21 cellular contexts compared by ENCODE assay signal in genomic region chrX:143461616-143462015, GRCh38. TPM values are rescaled to one million over a fixed set of nuclear protein-coding genes. Genes with fewer than 3 reads are reported as not detected.
DNase-seq lines count a peak whose midpoint lies in the region; TF ChIP-seq lines count a peak whose summit lies in the region.
"Had no signal": no experiment of that assay in that cellular context is flagged by ENCODE, and none has a peak within 500 bp of the region (broad histone marks: within the 10 kb centered on the region; RNA-seq: fewer than 3 reads in every experiment).

No MANE protein-coding gene starts in this region.

- intact Hi-C loops in ovary (cut with DNase I) (loop anchor here in 1 of 4 donors (10.0 kb wide), 1 partner anchor 667 kb away; no protein-coding TSS in a partner anchor), adrenal gland (cut with DNase I) (no loop called here)

- H3K9me3 ChIP-seq in ovary = no peaks in the 10 kb centered on the region
- no peaks in the 10 kb centered on the region for H3K9me3 ChIP-seq in adrenal gland (replicated peaks in 1 of 3)
- H3K9me3 ChIP-seq: A549 had no signal

- TF ChIP-seq CTCF in epithelial cell of proximal tubule (conservative IDR thresholded peaks at IDR 0.05; ENCODE audit: low read depth, low read length) (peak; percentile 9), ovary (IDR thresholded peaks at IDR 0.05) (no peak), adrenal gland (IDR thresholded peaks at IDR 0.05) (no peak), brain microvascular endothelial cell (IDR thresholded peaks at IDR 0.05; ENCODE audit: low read depth, low read length, missing control alignments) (no peak)

- TF ChIP-seq EP300 in ovary (IDR thresholded peaks at IDR 0.05) = no peak

- H3K36me3 ChIP-seq in ovary (no peaks in the 10 kb centered on the region), adrenal gland (replicated peaks in 1 of 2) (no peaks in the 10 kb centered on the region), brain microvascular endothelial cell (replicated peaks) (no peaks in the 10 kb centered on the region)

- in situ Hi-C loops in brain microvascular endothelial cell (cut with HindIII; ENCODE audit: low pct_ligation_motif_present, low sequenced_read_pairs) = no loop called here

- peak; percentile 31 for DNase-seq in NCI-H748 (lab: John Stamatoyannopoulos, UW; ENCODE audit: unreplicated experiment)
- no peak for DNase-seq in NCI-H748 treated with DMSO at 0.1 percent for 48 hours (lab: John Stamatoyannopoulos, UW)
- DNase-seq in epithelial cell of proximal tubule (ENCODE audit: low read depth) = no peak
- DNase-seq in left kidney (ENCODE audit: low read depth, low spot score) = peak; percentile 85
- no peak for DNase-seq in ovary
- no peak for DNase-seq in adrenal gland
- no peak for DNase-seq in brain microvascular endothelial cell
- DNase-seq: AML-193; CD4-positive, alpha-beta T cell; DMS153; DMS79; GDM1; GOT3; H7; HFFc6 had no signal

- no peak for TF ChIP-seq POLR2A in ovary (IDR thresholded peaks at IDR 0.05)
- no peak for TF ChIP-seq POLR2A in adrenal gland (IDR thresholded peaks at IDR 0.05)

- no peak overlapping the region for H3K4me3 ChIP-seq in epithelial cell of proximal tubule (ENCODE audit: low read depth, low read length)
- no peak overlapping the region for H3K4me3 ChIP-seq in ovary
- H3K4me3 ChIP-seq in adrenal gland = no peak overlapping the region
- H3K4me3 ChIP-seq in brain microvascular endothelial cell (ENCODE audit: low read depth, low read length) = no peak overlapping the region
- H3K4me3 ChIP-seq: A549 had no signal

- no peak overlapping the region for H3K27ac ChIP-seq in ovary
- no peak overlapping the region for H3K27ac ChIP-seq in adrenal gland
- no peak overlapping the region for H3K27ac ChIP-seq in brain microvascular endothelial cell
- H3K27ac ChIP-seq: 22Rv1, A549, C4-2B had no signal

- H3K4me1 ChIP-seq in ovary (ENCODE audit: insufficient read depth) (no peaks in the 10 kb centered on the region), adrenal gland (replicated peaks in 1 of 2) (no peaks in the 10 kb centered on the region)
- H3K4me1 ChIP-seq: A549 had no signal

- WGBS in ovary, 3 donors = 64 to 70% (median 67%) methylated on average over 3 of the region's 3 CpGs
- 86 to 97% (median 89%) methylated on average over 3 of the region's 3 CpGs for WGBS in adrenal gland, 4 donors

- H3K27me3 ChIP-seq in ovary (no peaks in the 10 kb centered on the region), adrenal gland (no peaks in the 10 kb centered on the region), brain microvascular endothelial cell (replicated peaks) (no peaks in the 10 kb centered on the region)

RNA-seq across cellular contexts. Expression of gene SPANXN3, which starts 55.7 kb away (rescaled TPM):
- not detected in 2 replicates for total RNA-seq in epithelial cell of proximal tubule
- total RNA-seq in ovary = not detected
- under 1 TPM in 1 of 2 donors, not detected in 1; 0.65 TPM for polyA plus RNA-seq in ovary
- not detected for total RNA-seq in adrenal gland
- polyA plus RNA-seq in adrenal gland = not detected
- total RNA-seq: CD4-positive, alpha-beta T cell; Daoy; H7; HepG2; HFFc6 had no signal
- polyA plus RNA-seq: A549, BJ, HepG2 had no signal

Comparison
In these comparisons a context has a peak if more than half of its experiments do, and no peak if none do; other contexts are left out.
1. DNase-seq: peak in NCI-H748 (single experiment) and left kidney (single experiment); none in NCI-H748 treated with DMSO at 0.1 percent for 48 hours (single experiment), epithelial cell of proximal tubule (single experiment), ovary (0 of 5), adrenal gland (0 of 7) and brain microvascular endothelial cell (single experiment).